1 cellular context compared by ENCODE assay signal in genomic region chr15:69665641-69666091, GRCh38.
TF ChIP-seq lines count a peak whose summit lies in the region.

No MANE protein-coding gene starts in this region.

TF ChIP-seq in GM23338, 12 proteins besides CTCF, POLR2A, EP300 and RAD21 (continued from another document):
- TF ChIP-seq ZNF462 (CRISPR knock-in tag; IDR thresholded peaks at IDR 0.05): no peak
- TF ChIP-seq EZH2 (IDR thresholded peaks at IDR 0.05; ENCODE audit: low read depth, unreplicated experiment): no peak
TF ChIP-seq in GM23338: peak in this region for 0.
